Comparison of ENCODE assay signal across 8 cellular contexts in genomic region chr4:1793940-1794808, GRCh38. TPM values are rescaled to one million over a fixed set of nuclear protein-coding genes. Genes with fewer than 3 reads are reported as not detected.
DNase-seq lines count a peak whose midpoint lies in the region; ATAC-seq, FAIRE-seq and TF ChIP-seq lines count a peak whose summit lies in the region.

No MANE protein-coding gene starts in this region.

- no peaks in the 10 kb centered on the region for H3K9me3 ChIP-seq in astrocyte (ENCODE audit: insufficient read depth, low read depth, low read length)

- peak overlapping the region; percentile 34 for H2AFZ ChIP-seq in astrocyte (ENCODE audit: low read depth, low read length)

- peaks cover 16% of the 10 kb centered on the region for H3K27me3 ChIP-seq in astrocyte (ENCODE audit: insufficient read depth, low read length)

- intact Hi-C loops in activated CD4-positive, alpha-beta T cell treated with anti-CD3 and anti-CD28 coated beads, Interleukin-2, amount 10 ng/mL, durations not matched to agents 24 days and 14 days (cut with micrococcal nuclease): loop anchor here (5.0 to 10.0 kb wide), 2 partner anchors 42 to 209 kb away; no protein-coding TSS in a partner anchor

- no peak overlapping the region for H3K9ac ChIP-seq in astrocyte (ENCODE audit: low read length)

- no peaks in the 10 kb centered on the region for H3K79me2 ChIP-seq in astrocyte (ENCODE audit: insufficient read depth, low read length)

- DNase-seq in activated CD4-positive, alpha-beta T cell treated with anti-CD3 and anti-CD28 coated beads, Interleukin-2, amount 10 ng/mL, durations not matched to agents 24 days and 14 days: peak; percentile 70
- DNase-seq in activated CD4-positive, alpha-beta T cell treated with anti-CD3 and anti-CD28 coated beads for 48 hours: no peak
- no peak for DNase-seq in astrocyte (ENCODE audit: low read depth)
- peak; percentile 55 for DNase-seq in left kidney (ENCODE audit: low read depth, low spot score)
- DNase-seq in type B pancreatic cell (ENCODE audit: extremely low spot score, unreplicated experiment): no peak
- no peak for DNase-seq in activated naive CD8-positive, alpha-beta T cell treated with anti-CD3 and anti-CD28 coated beads, Interleukin-2, amount 50 U/mL, for 24 hours
- DNase-seq in frontal cortex (ENCODE audit: low spot score in 2 of 2): no peak

- no peaks in the 10 kb centered on the region for H3K36me3 Mint-ChIP-seq in activated CD4-positive, alpha-beta T cell treated with anti-CD3 and anti-CD28 coated beads, Interleukin-2, amount 10 ng/mL, durations not matched to agents 24 days and 14 days (ENCODE audit: low read depth)
- H3K36me3 Mint-ChIP-seq in astrocyte (ENCODE audit: low read depth, unreplicated experiment) (no peaks in the 10 kb centered on the region), type B pancreatic cell (no peaks in the 10 kb centered on the region)
- no peaks in the 10 kb centered on the region for H3K36me3 Mint-ChIP-seq in activated naive CD8-positive, alpha-beta T cell treated with anti-CD3 and anti-CD28 coated beads, Interleukin-2, amount 50 U/mL, for 24 hours (ENCODE audit: low read depth)

- H3K27me3 Mint-ChIP-seq in activated CD4-positive, alpha-beta T cell treated with anti-CD3 and anti-CD28 coated beads, Interleukin-2, amount 10 ng/mL, durations not matched to agents 24 days and 14 days: peaks cover 24% of the 10 kb centered on the region
- H3K27me3 Mint-ChIP-seq in astrocyte (ENCODE audit: low read depth, unreplicated experiment): peaks cover 28% of the 10 kb centered on the region
- peaks cover 9% of the 10 kb centered on the region for H3K27me3 Mint-ChIP-seq in type B pancreatic cell
- peaks cover 17% of the 10 kb centered on the region for H3K27me3 Mint-ChIP-seq in activated naive CD8-positive, alpha-beta T cell treated with anti-CD3 and anti-CD28 coated beads, Interleukin-2, amount 50 U/mL, for 24 hours

- no peak overlapping the region for H3K4me3 Mint-ChIP-seq in activated CD4-positive, alpha-beta T cell treated with anti-CD3 and anti-CD28 coated beads, Interleukin-2, amount 10 ng/mL, durations not matched to agents 24 days and 14 days
- H3K4me3 Mint-ChIP-seq in astrocyte (ENCODE audit: unreplicated experiment): no peak overlapping the region
- H3K4me3 Mint-ChIP-seq in type B pancreatic cell: peak overlapping the region; percentile 79
- no peak overlapping the region for H3K4me3 Mint-ChIP-seq in activated naive CD8-positive, alpha-beta T cell treated with anti-CD3 and anti-CD28 coated beads, Interleukin-2, amount 50 U/mL, for 24 hours

- no peak overlapping the region for H3K27ac Mint-ChIP-seq in activated CD4-positive, alpha-beta T cell treated with anti-CD3 and anti-CD28 coated beads, Interleukin-2, amount 10 ng/mL, durations not matched to agents 24 days and 14 days
- H3K27ac Mint-ChIP-seq in astrocyte (ENCODE audit: unreplicated experiment) (no peak overlapping the region), type B pancreatic cell (no peak overlapping the region)
- H3K27ac Mint-ChIP-seq in activated naive CD8-positive, alpha-beta T cell treated with anti-CD3 and anti-CD28 coated beads, Interleukin-2, amount 50 U/mL, for 24 hours: no peak overlapping the region

- H3K9me3 Mint-ChIP-seq in activated CD4-positive, alpha-beta T cell treated with anti-CD3 and anti-CD28 coated beads, Interleukin-2, amount 10 ng/mL, durations not matched to agents 24 days and 14 days: no peaks in the 10 kb centered on the region
- H3K9me3 Mint-ChIP-seq in astrocyte (ENCODE audit: unreplicated experiment) (no peaks in the 10 kb centered on the region), type B pancreatic cell (no peaks in the 10 kb centered on the region)
- H3K9me3 Mint-ChIP-seq in activated naive CD8-positive, alpha-beta T cell treated with anti-CD3 and anti-CD28 coated beads, Interleukin-2, amount 50 U/mL, for 24 hours: no peaks in the 10 kb centered on the region

- TF ChIP-seq CTCF in astrocyte (IDR thresholded peaks at IDR 0.05; ENCODE audit: insufficient read depth, low read depth, low read length) (no peak), type B pancreatic cell (conservative IDR thresholded peaks at IDR 0.05) (no peak)

- H3K4me3 ChIP-seq in astrocyte (ENCODE audit: insufficient read depth, low read depth, low read length): peak overlapping the region; percentile 23

- no peak overlapping the region for H3K27ac ChIP-seq in astrocyte (ENCODE audit: low read depth, low read length)

- H3K4me2 ChIP-seq in astrocyte (ENCODE audit: low read length): peak overlapping the region; percentile 82

- no peak for ATAC-seq in activated naive CD8-positive, alpha-beta T cell treated with anti-CD3 and anti-CD28 coated beads, Interleukin-2, amount 50 U/mL, for 24 hours
- no peak for ATAC-seq in HG02798 (IDR thresholded peaks at IDR 0.05; ENCODE audit: poor library complexity, unreplicated experiment)

- H3K4me1 ChIP-seq in astrocyte (ENCODE audit: insufficient read depth, low read length): no peaks in the 10 kb centered on the region

- H3K4me1 Mint-ChIP-seq in activated CD4-positive, alpha-beta T cell treated with anti-CD3 and anti-CD28 coated beads, Interleukin-2, amount 10 ng/mL, durations not matched to agents 24 days and 14 days: no peaks in the 10 kb centered on the region
- no peaks in the 10 kb centered on the region for H3K4me1 Mint-ChIP-seq in astrocyte (ENCODE audit: low read depth, unreplicated experiment)
- H3K4me1 Mint-ChIP-seq in type B pancreatic cell (ENCODE audit: unreplicated experiment): no peaks in the 10 kb centered on the region
- H3K4me1 Mint-ChIP-seq in activated naive CD8-positive, alpha-beta T cell treated with anti-CD3 and anti-CD28 coated beads, Interleukin-2, amount 50 U/mL, for 24 hours: peaks cover 2% of the 10 kb centered on the region

- H3K36me3 ChIP-seq in astrocyte (ENCODE audit: insufficient read depth, low read length): no peaks in the 10 kb centered on the region

- peaks cover 10% of the 10 kb centered on the region for H4K20me1 ChIP-seq in astrocyte (ENCODE audit: insufficient read depth, low read length)

- FAIRE-seq in astrocyte (lab: Jason Lieb, UNC): no peak
- FAIRE-seq in frontal cortex (lab: Jason Lieb, UNC): no peak

RNA-seq across cellular contexts. Expression of gene FGFR3, which starts 1.1 kb away (rescaled TPM):
- 0.30 and 0.38 TPM in 2 replicates for total RNA-seq in activated CD4-positive, alpha-beta T cell treated with anti-CD3 and anti-CD28 coated beads, Interleukin-2, amount 10 ng/mL, durations not matched to agents 24 days and 14 days
- total RNA-seq in astrocyte (3.6 and 3.9 TPM in 2 replicates), type B pancreatic cell (ENCODE audit: low replicate concordance) (44.3 and 63.9 TPM in 2 replicates), frontal cortex (6.9 TPM)

Comparison
In these comparisons a context has a peak if more than half of its experiments do, and no peak if none do; other contexts are left out.
1. DNase-seq: peak in activated CD4-positive, alpha-beta T cell treated with anti-CD3 and anti-CD28 coated beads, Interleukin-2, amount 10 ng/mL, durations not matched to agents 24 days and 14 days (single experiment) and left kidney (single experiment); none in activated CD4-positive, alpha-beta T cell treated with anti-CD3 and anti-CD28 coated beads for 48 hours (single experiment), astrocyte (single experiment), type B pancreatic cell (single experiment), activated naive CD8-positive, alpha-beta T cell treated with anti-CD3 and anti-CD28 coated beads, Interleukin-2, amount 50 U/mL, for 24 hours (single experiment) and frontal cortex (0 of 2).